In genomic region chr22:23433127-23434005, GRCh38 we compare ENCODE assay signal across 8 cellular contexts.
DNase-seq lines count a peak whose midpoint lies in the region; ATAC-seq, FAIRE-seq and TF ChIP-seq lines count a peak whose summit lies in the region.
"Not testable (repeated sequence)": the region's sequence is repeated elsewhere in the genome, so short reads cannot be mapped to it uniquely, and the experiment has no call there.

No MANE protein-coding gene starts in this region.

- H4K5ac ChIP-seq in IMR-90 (ENCODE audit: low read depth, low read length) = not testable (repeated sequence)

- H3K9me3 ChIP-seq in IMR-90 (ENCODE audit: control insufficient read depth, insufficient read depth, low read length); pancreas: not testable (repeated sequence)
- H3K9me3 ChIP-seq in left ventricle myocardium inferior (replicated peaks) (peaks cover 22% of the 10 kb centered on the region), subcutaneous abdominal adipose tissue (ENCODE audit: control insufficient read depth in 5 of 5, low read length in 5 of 5) (peaks cover 0 to 14% (median 6%) of the 10 kb centered on the region in 5 donors)

- H3K56ac ChIP-seq in IMR-90 (ENCODE audit: extremely low read depth, insufficient read depth, low read length) = not testable (repeated sequence)

- TF ChIP-seq RAD21 in IMR-90 (IDR thresholded peaks at IDR 0.05; ENCODE audit: low read length) = not testable (repeated sequence)

- not testable (repeated sequence) for H4K91ac ChIP-seq in IMR-90 (ENCODE audit: insufficient read depth, low read depth, low read length)

- 30% methylated on average over 5 of the region's 35 CpGs; no CpG with 5 or more reads in 1 of the 2 experiments for WGBS in IMR-90 (ENCODE audit: extremely low coverage in 2 of 2, insufficient read length in 1 of 2), 2 experiments
- WGBS in pancreas, 2 donors = 9 to 13% methylated on average over 30 to 34 of the region's 35 CpGs

- not testable (repeated sequence) for H3K9ac ChIP-seq in IMR-90 (ENCODE audit: low read depth, low read length); subcutaneous abdominal adipose tissue (ENCODE audit: low read length in 5 of 5)

- ATAC-seq in IMR-90 (ENCODE audit: low read depth) = peak; percentile 87
- ATAC-seq in pancreas = peak; percentile 98 to 99 (median 99)

- intact Hi-C loops in IMR-90 (cut with micrococcal nuclease); left ventricle myocardium inferior (cut with micrococcal nuclease); pancreas (cut with DNase I): not testable (repeated sequence)

- not testable (repeated sequence) for BruUV-seq in IMR-90 (replicated peaks; lab: Mats Ljungman, UMichigan)

- H3K27me3 ChIP-seq in IMR-90 (ENCODE audit: control insufficient read depth, insufficient read depth, low read length); pancreas: not testable (repeated sequence)
- peaks cover 41% of the 10 kb centered on the region for H3K27me3 ChIP-seq in left ventricle myocardium inferior (ENCODE audit: low read depth)
- H3K27me3 ChIP-seq in subcutaneous abdominal adipose tissue (ENCODE audit: control insufficient read depth in 5 of 5, insufficient read depth in 4 of 5, low read length in 5 of 5) = peaks cover 3 to 15% (median 7%) of the 10 kb centered on the region in 5 donors

- not testable (repeated sequence) for H3K4me2 ChIP-seq in IMR-90 (ENCODE audit: low read depth, low read length)

- H3K18ac ChIP-seq in IMR-90 (ENCODE audit: low read depth, low read length) = not testable (repeated sequence)

- not testable (repeated sequence) for H2BK120ac ChIP-seq in IMR-90 (ENCODE audit: low read depth, low read length)

- not testable (repeated sequence) for H2AK9ac ChIP-seq in IMR-90 (replicated peaks; ENCODE audit: low read depth, low read length, poor library complexity)

- not testable (repeated sequence) for H3K4me3 ChIP-seq in IMR-90 (ENCODE audit: insufficient read depth, low read depth, low read length); astrocyte of the spinal cord (ENCODE audit: low read depth, low read length)
- peak overlapping the region; percentile 48 for H3K4me3 ChIP-seq in left ventricle myocardium inferior
- H3K4me3 ChIP-seq in pancreas = peak overlapping the region; percentile 4 to 44 (median 26)
- H3K4me3 ChIP-seq in subcutaneous abdominal adipose tissue (ENCODE audit: low read depth in 1 of 5, low read length in 5 of 5) = peak overlapping the region in 4 of 5 donors; percentile 22 to 53 (median 34)

- not testable (repeated sequence) for H3K14ac ChIP-seq in IMR-90 (replicated peaks; ENCODE audit: low read depth, low read length)

- CTCF ChIA-PET in IMR-90 (lab: Yijun Ruan, JAX) = interaction anchor here (0.9 kb wide), 1 partner anchor 13 kb away, joined by 4 read pairs; no protein-coding TSS in a partner anchor

- not testable (repeated sequence) for H3K4me1 ChIP-seq in IMR-90 (ENCODE audit: control insufficient read depth, insufficient read depth, low read length); left ventricle myocardium inferior; pancreas; subcutaneous abdominal adipose tissue (ENCODE audit: control insufficient read depth in 5 of 5, insufficient read depth in 5 of 5, low read length in 5 of 5)

- H4K8ac ChIP-seq in IMR-90 (ENCODE audit: low read depth in 2 of 2, low read length in 2 of 2) = not testable (repeated sequence)

- not testable (repeated sequence) for H3K4ac ChIP-seq in IMR-90 (ENCODE audit: low read depth, low read length)

- H2BK5ac ChIP-seq in IMR-90 (ENCODE audit: low read depth, low read length, poor library complexity, severe bottlenecking) = not testable (repeated sequence)

- dilution Hi-C loops in IMR-90 (cut with HindIII; ENCODE audit: low sequenced_read_pairs, unreplicated experiment) = not testable (repeated sequence)

- peak; percentile 72 for FAIRE-seq in pancreas (lab: Jason Lieb, UNC)

- POLR2A ChIA-PET in IMR-90 (lab: Charles Lee; ENCODE audit: unreplicated experiment) = not testable (repeated sequence)

- peak; percentile 48 for DNase-seq in DMS153 (lab: John Stamatoyannopoulos, UW)
- DNase-seq in IMR-90; astrocyte of the spinal cord (ENCODE audit: low read depth, low spot score); left ventricle myocardium inferior: not testable (repeated sequence)
- peak; percentile 70 for DNase-seq in NCI-H774 (lab: John Stamatoyannopoulos, UW)
- peak; percentile 19 for DNase-seq in activated CD4-positive, alpha-beta T cell treated with anti-CD3 and anti-CD28 coated beads for 1 hour
- DNase-seq in pancreas = peak; percentile 60 to 85 (median 72)

- H3K9me1 ChIP-seq in IMR-90 (ENCODE audit: insufficient read depth, low read length) = not testable (repeated sequence)

- H3K79me1 ChIP-seq in IMR-90 (ENCODE audit: low read depth in 1 of 2, low read length in 2 of 2) = not testable (repeated sequence)

- not testable (repeated sequence) for H3K23ac ChIP-seq in IMR-90 (ENCODE audit: low read depth, low read length)

- H3K27ac ChIP-seq in IMR-90 (ENCODE audit: insufficient read depth, low read length); left ventricle myocardium inferior (replicated peaks); subcutaneous abdominal adipose tissue (ENCODE audit: low read depth, low read length): not testable (repeated sequence)
- H3K27ac ChIP-seq in pancreas = peak overlapping the region in 2 of 4 donors; percentile 17 to 44

- TF ChIP-seq POLR2A in IMR-90 (IDR thresholded peaks at IDR 0.05; ENCODE audit: low read depth, low read length) = not testable (repeated sequence)

- in situ Hi-C loops in IMR-90 (cut with MboI; ENCODE audit: low sequenced_read_pairs); astrocyte of the spinal cord (cut with HindIII; ENCODE audit: low sequenced_read_pairs): not testable (repeated sequence)

- not testable (repeated sequence) for H3K36me3 ChIP-seq in IMR-90 (ENCODE audit: control insufficient read depth, insufficient read depth, low read length); left ventricle myocardium inferior; pancreas; subcutaneous abdominal adipose tissue (ENCODE audit: control insufficient read depth in 5 of 5, insufficient read depth in 5 of 5, low read length in 5 of 5)

- H4K20me1 ChIP-seq in IMR-90 (ENCODE audit: insufficient read depth, low read length) = not testable (repeated sequence)

- TF ChIP-seq CTCF in IMR-90 (conservative IDR thresholded peaks at IDR 0.05; ENCODE audit: low read depth, low read length) (0 out of 2 replicates have a peak, but pooled peaks have one; percentile 14), astrocyte of the spinal cord (IDR thresholded peaks at IDR 0.05; ENCODE audit: low read depth, low read length) (peak; percentile 36), left ventricle myocardium inferior (IDR thresholded peaks at IDR 0.05; ENCODE audit: borderline replicate concordance) (peak; percentile 57), pancreas (IDR thresholded peaks at IDR 0.05) (peak in 3 of 4 donors; percentile 12 to 52 (median 36))

- not testable (repeated sequence) for H2AFZ ChIP-seq in IMR-90 (replicated peaks; ENCODE audit: low read length, poor library complexity)

- H2BK20ac ChIP-seq in IMR-90 (ENCODE audit: low read depth, low read length) = not testable (repeated sequence)

- H2AK5ac ChIP-seq in IMR-90 (ENCODE audit: low read depth, low read length) = not testable (repeated sequence)

- H2BK15ac ChIP-seq in IMR-90 (ENCODE audit: low read depth, low read length) = not testable (repeated sequence)
